Comparison of ENCODE assay signal across 1 cellular context in genomic region chr6:37353761-37354525, GRCh38.
TF ChIP-seq lines count a peak whose summit lies in the region.

Gene RNF8, plus strand, starts transcription at chr6:37353983. Its CDS starts 182 bp downstream, at chr6:37354165.

TF ChIP-seq in K562, 482 proteins besides CTCF, POLR2A, EP300 and RAD21 (continued from another document and continues in another):
- TF ChIP-seq BCLAF1 (IDR thresholded peaks at IDR 0.05; ENCODE audit: borderline replicate concordance in 1 of 2, control insufficient read depth in 1 of 2, low read depth in 2 of 2, low read length in 1 of 2) (no peak), CREB3 (tag; conservative IDR thresholded peaks at IDR 0.05; ENCODE audit: low read depth) (no peak), FIP1L1 (IDR thresholded peaks at IDR 0.05; ENCODE audit: low read depth, low read length, poor library complexity, severe bottlenecking) (peak; percentile 64), TAF15 (IDR thresholded peaks at IDR 0.05; ENCODE audit: low read depth, low read length) (no peak), THRB (CRISPR knock-in tag; conservative IDR thresholded peaks at IDR 0.05) (peak; percentile 67; the same call in 1 of the 2 replicates), ZFP1 (CRISPR knock-in tag; IDR thresholded peaks at IDR 0.05) (no peak), KAT7 (CRISPR knock-in tag; IDR thresholded peaks at IDR 0.05; ENCODE audit: borderline replicate concordance) (peak; percentile 81; the same call in 1 of the 2 replicates), ZNF764 (CRISPR knock-in tag; IDR thresholded peaks at IDR 0.05; ENCODE audit: low read depth) (no peak), HSF4 (CRISPR knock-in tag; IDR thresholded peaks at IDR 0.05; ENCODE audit: borderline replicate concordance) (no peak), POU5F1 (IDR thresholded peaks at IDR 0.05; ENCODE audit: borderline replicate concordance, low read depth, low read length, partially characterized antibody) (no peak), POLR3A (IDR thresholded peaks at IDR 0.05; ENCODE audit: borderline replicate concordance, extremely low read depth, insufficient read depth, insufficient read length) (no peak), KLF16 (IDR thresholded peaks at IDR 0.05) (peak; percentile 71), COPS2 (conservative IDR thresholded peaks at IDR 0.05) (no peak), IRF2 (CRISPR knock-in tag; IDR thresholded peaks at IDR 0.05) (no peak), TEAD4 (IDR thresholded peaks at IDR 0.05; ENCODE audit: low read length) (no peak), TEAD4 (CRISPR knock-in tag; IDR thresholded peaks at IDR 0.05; ENCODE audit: borderline replicate concordance) (no peak), L3MBTL2 (IDR thresholded peaks at IDR 0.05) (peak; percentile 97), HBP1 (CRISPR knock-in tag; IDR thresholded peaks at IDR 0.05) (peak; percentile 86), HLTF (IDR thresholded peaks at IDR 0.05) (no peak), ZNF830 (CRISPR knock-in tag; IDR thresholded peaks at IDR 0.05) (no peak), ZNF384 (IDR thresholded peaks at IDR 0.05; ENCODE audit: low read depth, low read length) (0 out of 2 replicates have a peak, but pooled peaks have one; percentile 14), ZKSCAN3 (CRISPR knock-in tag; IDR thresholded peaks at IDR 0.05) (no peak), MAFK (IDR thresholded peaks at IDR 0.05; ENCODE audit: low read length) (no peak), KDM4B (IDR thresholded peaks at IDR 0.05; ENCODE audit: borderline replicate concordance in 2 of 2, low read depth in 1 of 2) (peak in 1 of 2 experiments; percentile 57; a peak in 1 of 4 replicates), ZNF778 (CRISPR knock-in tag; IDR thresholded peaks at IDR 0.05) (no peak), ZMIZ1 (IDR thresholded peaks at IDR 0.05; ENCODE audit: low read depth in 2 of 2, low read length in 2 of 2) (peak in 1 of 2 experiments; percentile 92; a peak in 2 of 4 replicates), ELF4 (CRISPR knock-in tag; IDR thresholded peaks at IDR 0.05) (0 out of 2 replicates have a peak, but pooled peaks have one; percentile 38), ZBTB2 (IDR thresholded peaks at IDR 0.05) (peak; percentile 91), NFE2 (IDR thresholded peaks at IDR 0.05; ENCODE audit: low read depth) (no peak), MED1 (CRISPR knock-in tag; IDR thresholded peaks at IDR 0.05; ENCODE audit: borderline replicate concordance) (no peak), ZBTB7A (IDR thresholded peaks at IDR 0.05; ENCODE audit: borderline replicate concordance, control insufficient read depth, low read depth, low read length) (peak; percentile 52; the same call in 1 of the 2 replicates), IRF1 (CRISPR knock-in tag; IDR thresholded peaks at IDR 0.05; ENCODE audit: borderline replicate concordance) (no peak), RREB1 (CRISPR knock-in tag; IDR thresholded peaks at IDR 0.05) (no peak), SMAD4 (CRISPR knock-in tag; conservative IDR thresholded peaks at IDR 0.05) (no peak), ZNF780A (CRISPR knock-in tag; IDR thresholded peaks at IDR 0.05) (no peak), MXI1 (IDR thresholded peaks at IDR 0.05; ENCODE audit: low read depth, low read length) (no peak), ZNF184 (CRISPR knock-in tag; IDR thresholded peaks at IDR 0.05) (no peak), ATF6 (CRISPR knock-in tag; IDR thresholded peaks at IDR 0.05) (peak; percentile 83), ZNF217 (CRISPR knock-in tag; IDR thresholded peaks at IDR 0.05) (no peak), FOXP1 (CRISPR knock-in tag; IDR thresholded peaks at IDR 0.05) (no peak), ZNF589 (CRISPR knock-in tag; IDR thresholded peaks at IDR 0.05; ENCODE audit: low read depth) (no peak)
